Comparison of ENCODE assay signal across 26 cellular contexts in the genomic region with DNA sequence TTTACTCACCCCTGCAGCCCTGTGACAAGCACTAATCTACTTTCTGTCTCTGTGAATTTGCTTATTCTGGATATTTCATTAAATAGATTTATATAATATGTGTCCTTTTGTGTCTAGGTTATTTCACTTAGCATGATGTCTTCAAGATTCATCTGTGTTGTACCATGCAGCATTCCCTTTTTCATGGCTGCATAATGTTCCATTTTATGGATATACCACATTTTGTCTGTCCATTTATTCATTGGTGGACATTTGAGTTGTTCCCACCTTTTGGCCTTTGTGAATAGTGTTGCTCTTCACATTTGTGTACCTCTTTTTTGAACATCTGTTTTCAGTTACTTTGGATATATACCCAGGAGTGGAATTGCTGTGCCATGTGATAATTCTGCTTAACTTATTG.
"Had no signal": no experiment of that assay in that cellular context is flagged by ENCODE, and none has a peak within 500 bp of the region (broad histone marks: within the 10 kb centered on the region; RNA-seq: fewer than 3 reads in every experiment).

No MANE protein-coding gene starts in this region.

- H3K27ac ChIP-seq: epithelial cell of prostate, esophagus squamous epithelium, gastrocnemius medialis, heart right ventricle, left lung, lower lobe of right lung had no signal

- H3K4me3 ChIP-seq: esophagus squamous epithelium, gastrocnemius medialis, heart right ventricle, left lung, lower lobe of right lung, mucosa of descending colon had no signal

- H3K36me3 ChIP-seq: esophagus squamous epithelium, gastrocnemius medialis, left lung, lower lobe of right lung had no signal

- H3K27me3 ChIP-seq: esophagus squamous epithelium, gastrocnemius medialis, heart right ventricle, left lung had no signal

- ATAC-seq: effector memory CD8-positive, alpha-beta T cell; esophagus mucosa; gastrocnemius medialis; heart right ventricle; left cardiac atrium; left lung; left ventricle myocardium superior; lower lobe of right lung; mucosa of descending colon; naive thymus-derived CD8-positive, alpha-beta T cell had no signal

- H3K9me3 ChIP-seq: gastrocnemius medialis, mucosa of descending colon had no signal

- H3K4me1 ChIP-seq: esophagus squamous epithelium, gastrocnemius medialis, heart right ventricle, lower lobe of right lung had no signal

- DNase-seq: cortex of kidney; effector CD8-positive, alpha-beta T cell; effector memory CD8-positive, alpha-beta T cell; endodermal cell; erythroblast; esophagus squamous epithelium; foreskin fibroblast; foreskin melanocyte; gastrocnemius medialis; glutamatergic neuron; head of caudate nucleus; heart right ventricle; hippocampal formation; left cardiac atrium; left lung; left ventricle myocardium superior; lower lobe of right lung; mesenchymal stem cell; mucosa of descending colon; naive B cell; naive thymus-derived CD8-positive, alpha-beta T cell had no signal

- FAIRE-seq: endometrium, islet of Langerhans, keratinocyte had no signal
